ENCODE assay signal across 10 cellular contexts in genomic region chr22:22702159-22702873, GRCh38. TPM values are rescaled to one million over a fixed set of nuclear protein-coding genes. Genes with fewer than 3 reads are reported as not detected.
DNase-seq lines count a peak whose midpoint lies in the region; ATAC-seq, FAIRE-seq and TF ChIP-seq lines count a peak whose summit lies in the region.
"Had no signal": no experiment of that assay in that cellular context is flagged by ENCODE, and none has a peak within 500 bp of the region (broad histone marks: within the 10 kb centered on the region; RNA-seq: fewer than 3 reads in every experiment).

No MANE protein-coding gene starts in this region.

- no peak for FAIRE-seq in pancreas (lab: Jason Lieb, UNC)

- no peak overlapping the region for H3K27ac ChIP-seq in KMS-11
- H3K27ac ChIP-seq in coronary artery, result no peak overlapping the region
- H3K27ac ChIP-seq in pancreas, result no peak overlapping the region
- H3K27ac ChIP-seq in uterus, result no peak overlapping the region

- H3K4me3 ChIP-seq in GM12864 (ENCODE audit: low read depth, low read length), result no peak overlapping the region
- H3K4me3 ChIP-seq in KMS-11 (IDR thresholded peaks at IDR 0.05; ENCODE audit: insufficient read depth, low read depth, low read length), result no peak overlapping the region
- H3K4me3 ChIP-seq in coronary artery, result no peak overlapping the region
- no peak overlapping the region for H3K4me3 ChIP-seq in pancreas
- no peak overlapping the region for H3K4me3 ChIP-seq in uterus

- no peaks in the 10 kb centered on the region for H4K20me1 ChIP-seq in KMS-11 (ENCODE audit: insufficient read depth)

- H3K36me3 ChIP-seq in KMS-11 (ENCODE audit: insufficient read depth) (no peaks in the 10 kb centered on the region), pancreas (no peaks in the 10 kb centered on the region), uterus (no peaks in the 10 kb centered on the region)

- no peaks in the 10 kb centered on the region for H3K27me3 ChIP-seq in KMS-11 (ENCODE audit: insufficient read depth, low read depth)
- no peaks in the 10 kb centered on the region for H3K27me3 ChIP-seq in pancreas
- H3K27me3 ChIP-seq in uterus, result no peaks in the 10 kb centered on the region

- DNase-seq in GM12864 (ENCODE audit: low read depth), result no peak
- peak; percentile 53 for DNase-seq in coronary artery (ENCODE audit: low spot score)
- DNase-seq in pancreas, result peak in 1 of 6 donors; percentile 56
- DNase-seq in stimulated activated naive CD4-positive, alpha-beta T cell treated with Interleukin-2 at 50 U/mL for 16 hours (lab: John Stamatoyannopoulos, UW), result no peak
- no peak for DNase-seq in uterus
- DNase-seq in hypothalamus (lab: John Stamatoyannopoulos, UW), result no peak
- DNase-seq: activated CD4-positive, alpha-beta T cell treated with anti-CD3 and anti-CD28 coated beads for 1 hour; aorta; natural killer cell had no signal

- H3K9ac ChIP-seq in KMS-11, result no peak overlapping the region

- H3K9me3 ChIP-seq in pancreas, result no peaks in the 10 kb centered on the region
- H3K9me3 ChIP-seq in uterus, result no peaks in the 10 kb centered on the region

- no peaks in the 10 kb centered on the region for H3K4me1 ChIP-seq in KMS-11 (ENCODE audit: low read depth, poor library complexity, severe bottlenecking)
- H3K4me1 ChIP-seq in pancreas, result no peaks in the 10 kb centered on the region
- no peaks in the 10 kb centered on the region for H3K4me1 ChIP-seq in uterus

- WGBS in pancreas, 2 donors, result 48 to 51% methylated on average over 3 of the region's 3 CpGs

- no peak overlapping the region for H2AFZ ChIP-seq in KMS-11 (ENCODE audit: low read depth)

- no peaks in the 10 kb centered on the region for H3K79me2 ChIP-seq in KMS-11 (ENCODE audit: insufficient read depth, low read depth)

- intact Hi-C loops in pancreas (cut with DNase I) (no loop called here), uterus (cut with DNase I; ENCODE audit: low total_unique reads) (no loop called here)

- no peak for TF ChIP-seq POLR2A in uterus (IDR thresholded peaks at IDR 0.05)

- no peak overlapping the region for H3K4me2 ChIP-seq in KMS-11

- peak in 3 of 4 donors; percentile 56 to 71 (median 56) for ATAC-seq in pancreas

- TF ChIP-seq CTCF in GM12864 (IDR thresholded peaks at IDR 0.05; ENCODE audit: low read depth, low read length, missing control alignments) (peak; percentile 70), KMS-11 (conservative IDR thresholded peaks at IDR 0.05; ENCODE audit: low read depth, low read length) (peak; percentile 54), coronary artery (IDR thresholded peaks at IDR 0.05) (no peak), pancreas (IDR thresholded peaks at IDR 0.05) (no peak), uterus (IDR thresholded peaks at IDR 0.05) (no peak)

RNA-seq across cellular contexts. Expression of gene GGTLC2, which starts 57.9 kb away (rescaled TPM):
- total RNA-seq in pancreas (not detected), uterus (not detected)
- polyA plus RNA-seq in pancreas, result not detected
- total RNA-seq: aorta, natural killer cell had no signal
- polyA plus RNA-seq: aorta had no signal

Comparison
In these comparisons a context has a peak if more than half of its experiments do, and no peak if none do; other contexts are left out.
1. CTCF ChIP-seq: peak in GM12864 (single experiment) and KMS-11 (single experiment); none in coronary artery (single experiment), pancreas (0 of 4) and uterus (0 of 4).